Comparison of ENCODE assay signal across 24 cellular contexts in the genomic region with DNA sequence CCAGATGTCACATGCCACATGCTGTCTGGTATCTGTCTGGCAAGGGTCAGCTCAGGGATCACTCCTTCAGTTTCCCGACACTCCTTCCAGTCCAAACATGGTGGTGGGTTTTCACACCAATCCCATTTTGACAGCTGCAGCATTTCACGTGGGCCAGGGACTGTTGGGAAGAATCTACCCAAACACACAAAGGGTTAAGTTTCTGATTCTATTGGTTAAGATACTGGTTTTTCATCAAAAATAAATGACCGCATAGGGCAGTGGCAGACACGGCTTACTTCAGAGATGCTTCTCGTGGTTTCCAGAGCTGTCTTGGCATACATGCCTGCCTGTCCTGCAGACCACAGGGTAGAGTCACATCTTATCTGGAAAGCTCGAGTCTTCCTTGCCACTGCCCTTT.
A peak's percentile ranks its signal among the peaks of the same experiment; 100 is the strongest.
DNase-seq lines count a peak whose midpoint lies in the region; ATAC-seq, FAIRE-seq and TF ChIP-seq lines count a peak whose summit lies in the region.
"Had no signal": no experiment of that assay in that cellular context is flagged by ENCODE, and none has a peak within 500 bp of the region (broad histone marks: within the 10 kb centered on the region; RNA-seq: fewer than 3 reads in every experiment).

No MANE protein-coding gene starts in this region.

- CTCF ChIA-PET in MCF 10A (lab: Yijun Ruan, JAX), result interaction anchor here (0.6 to 2.0 kb wide), 2 partner anchors 111 to 155 kb away, joined by 3 to 12 read pairs; no protein-coding TSS in a partner anchor

- H3K36me3 Mint-ChIP-seq in stimulated activated naive B cell treated with anti-CD40 and anti-IgM and Interleukin-4, amounts not matched to agents 10 μg/mL and 1 μg/mL and 100 μg/mL, for 72 hours, result peaks cover 0 to 20% of the 10 kb centered on the region in 2 donors
- peaks cover 18% of the 10 kb centered on the region for H3K36me3 Mint-ChIP-seq in MCF 10A (ENCODE audit: insufficient read depth, unreplicated experiment)

- H3K27me3 Mint-ChIP-seq in stimulated activated naive B cell treated with anti-CD40 and anti-IgM and Interleukin-4, amounts not matched to agents 10 μg/mL and 1 μg/mL and 100 μg/mL, for 72 hours, result no peaks in the 10 kb centered on the region
- H3K27me3 Mint-ChIP-seq in MCF 10A (ENCODE audit: insufficient read depth, unreplicated experiment), result no peaks in the 10 kb centered on the region
- H3K27me3 Mint-ChIP-seq: CD4-positive, CD25-positive, alpha-beta regulatory T cell; CD8-positive, alpha-beta memory T cell had no signal

- H3K4me3 Mint-ChIP-seq in stimulated activated naive B cell treated with anti-CD40 and anti-IgM and Interleukin-4, amounts not matched to agents 10 μg/mL and 1 μg/mL and 100 μg/mL, for 72 hours, result no peak overlapping the region
- no peak overlapping the region for H3K4me3 Mint-ChIP-seq in MCF 10A (ENCODE audit: unreplicated experiment)
- H3K4me3 Mint-ChIP-seq: CD4-positive, CD25-positive, alpha-beta regulatory T cell; CD8-positive, alpha-beta memory T cell; GM23338; HFFc6 had no signal

- DNase-seq in WERI-Rb-1 (no peak), myocyte (ENCODE audit: low read depth) (peak; percentile 51), GM12892 (ENCODE audit: insufficient read length) (no peak), MCF 10A (ENCODE audit: unreplicated experiment) (no peak)
- no peak for DNase-seq in stimulated activated naive B cell treated with anti-CD40 and anti-IgM and Interleukin-4, amounts not matched to agents 10 μg/mL and 1 μg/mL and 100 μg/mL, for 72 hours
- DNase-seq in activated naive CD4-positive, alpha-beta T cell treated with Interleukin-2 at 50 U/mL for 16 hours, result no peak
- DNase-seq in stimulated activated CD4-positive, alpha-beta T cell treated with anti-CD3 and anti-CD28 coated beads, Interleukin-4, amount 100 ng/mL, for 24 hours, result no peak
- DNase-seq: ACHN; BE2C; C1 segment of cervical spinal cord; CD4-positive, CD25-positive, alpha-beta regulatory T cell; CD8-positive, alpha-beta memory T cell; COR-L47; DMS 273 treated with DMSO at 0.1 percent for 48 hours; DMS53; HCEC 1CT; HFFc6 had no signal

- H3K27ac ChIP-seq in WERI-Rb-1, result peak overlapping the region; percentile 79
- H3K27ac ChIP-seq: HL-60 had no signal

- intact Hi-C loops in MCF 10A (cut with micrococcal nuclease), result no loop called here

- no peak overlapping the region for H3K4me3 ChIP-seq in WERI-Rb-1 (ENCODE audit: low read depth, low read length)
- H3K4me3 ChIP-seq: GM23338 had no signal

- no peaks in the 10 kb centered on the region for H3K36me3 ChIP-seq in WERI-Rb-1
- H3K36me3 ChIP-seq: BE2C had no signal

- H3K9me3 ChIP-seq in WERI-Rb-1 (ENCODE audit: severe bottlenecking), result no peaks in the 10 kb centered on the region
- H3K9me3 ChIP-seq: BE2C had no signal

- no peak for TF ChIP-seq CTCF in WERI-Rb-1 (IDR thresholded peaks at IDR 0.05; ENCODE audit: low read depth, low read length)
- TF ChIP-seq CTCF in MCF 10A (IDR thresholded peaks at IDR 0.05; ENCODE audit: unreplicated experiment), result no peak

- no TSS peak for BruUV-seq in MCF 10A (replicated peaks; lab: Mats Ljungman, UMichigan)

- no peaks in the 10 kb centered on the region for H3K27me3 ChIP-seq in WERI-Rb-1 (ENCODE audit: insufficient read depth, low read depth, severe bottlenecking)
- H3K27me3 ChIP-seq: BE2C had no signal

- ATAC-seq in stimulated activated naive B cell treated with anti-CD40 and anti-IgM and Interleukin-4, amounts not matched to agents 10 μg/mL and 1 μg/mL and 100 μg/mL, for 72 hours (replicated peaks), result no peak
- ATAC-seq: GM23338 had no signal

- no peaks in the 10 kb centered on the region for H3K4me1 Mint-ChIP-seq in stimulated activated naive B cell treated with anti-CD40 and anti-IgM and Interleukin-4, amounts not matched to agents 10 μg/mL and 1 μg/mL and 100 μg/mL, for 72 hours
- peaks cover 10% of the 10 kb centered on the region for H3K4me1 Mint-ChIP-seq in MCF 10A (ENCODE audit: insufficient read depth, unreplicated experiment)
- H3K4me1 Mint-ChIP-seq: CD8-positive, alpha-beta memory T cell; GM23338 had no signal

- FAIRE-seq in GM12892 (lab: Jason Lieb, UNC), result no peak
- FAIRE-seq: A204.1, G401.6, GM12891, GM19239, H54 had no signal

- H3K27ac Mint-ChIP-seq in stimulated activated naive B cell treated with anti-CD40 and anti-IgM and Interleukin-4, amounts not matched to agents 10 μg/mL and 1 μg/mL and 100 μg/mL, for 72 hours, result peak overlapping the region; percentile 51
- H3K27ac Mint-ChIP-seq in MCF 10A (ENCODE audit: low read depth, unreplicated experiment), result no peak overlapping the region
- H3K27ac Mint-ChIP-seq: GM23338, HFFc6 had no signal

- no peak for TF ChIP-seq POLR2A in GM12892 (IDR thresholded peaks at IDR 0.05; ENCODE audit: low read depth, low read length)

- POLR2A ChIA-PET in MCF 10A (lab: Yijun Ruan, JAX), result interaction anchor here (0.7 to 1.4 kb wide), 3 partner anchors 11 to 141 kb away, joined by 3 to 6 read pairs (median 3); no protein-coding TSS in a partner anchor

- H3K9me3 Mint-ChIP-seq in stimulated activated naive B cell treated with anti-CD40 and anti-IgM and Interleukin-4, amounts not matched to agents 10 μg/mL and 1 μg/mL and 100 μg/mL, for 72 hours, result no peaks in the 10 kb centered on the region
- H3K9me3 Mint-ChIP-seq in MCF 10A (ENCODE audit: unreplicated experiment), result no peaks in the 10 kb centered on the region
- H3K9me3 Mint-ChIP-seq: CD8-positive, alpha-beta memory T cell; GM23338 had no signal
